Comparison of ENCODE assay signal across 1 cellular context in genomic region chr6:134282816-134283215, GRCh38.
TF ChIP-seq lines count a peak whose summit lies in the region.

No MANE protein-coding gene starts in this region.

TF ChIP-seq in K562, 482 proteins besides CTCF, POLR2A, EP300 and RAD21 (continued from another document):
- TF ChIP-seq, protein P1, sequence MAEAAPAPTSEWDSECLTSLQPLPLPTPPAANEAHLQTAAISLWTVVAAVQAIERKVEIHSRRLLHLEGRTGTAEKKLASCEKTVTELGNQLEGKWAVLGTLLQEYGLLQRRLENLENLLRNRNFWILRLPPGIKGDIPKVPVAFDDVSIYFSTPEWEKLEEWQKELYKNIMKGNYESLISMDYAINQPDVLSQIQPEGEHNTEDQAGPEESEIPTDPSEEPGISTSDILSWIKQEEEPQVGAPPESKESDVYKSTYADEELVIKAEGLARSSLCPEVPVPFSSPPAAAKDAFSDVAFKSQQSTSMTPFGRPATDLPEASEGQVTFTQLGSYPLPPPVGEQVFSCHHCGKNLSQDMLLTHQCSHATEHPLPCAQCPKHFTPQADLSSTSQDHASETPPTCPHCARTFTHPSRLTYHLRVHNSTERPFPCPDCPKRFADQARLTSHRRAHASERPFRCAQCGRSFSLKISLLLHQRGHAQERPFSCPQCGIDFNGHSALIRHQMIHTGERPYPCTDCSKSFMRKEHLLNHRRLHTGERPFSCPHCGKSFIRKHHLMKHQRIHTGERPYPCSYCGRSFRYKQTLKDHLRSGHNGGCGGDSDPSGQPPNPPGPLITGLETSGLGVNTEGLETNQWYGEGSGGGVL (CRISPR knock-in tag; IDR thresholded peaks at IDR 0.05), result no peak
TF ChIP-seq in K562: peak in this region for 1.
